ENCODE assay signal across 1 cellular context in the genomic region with DNA sequence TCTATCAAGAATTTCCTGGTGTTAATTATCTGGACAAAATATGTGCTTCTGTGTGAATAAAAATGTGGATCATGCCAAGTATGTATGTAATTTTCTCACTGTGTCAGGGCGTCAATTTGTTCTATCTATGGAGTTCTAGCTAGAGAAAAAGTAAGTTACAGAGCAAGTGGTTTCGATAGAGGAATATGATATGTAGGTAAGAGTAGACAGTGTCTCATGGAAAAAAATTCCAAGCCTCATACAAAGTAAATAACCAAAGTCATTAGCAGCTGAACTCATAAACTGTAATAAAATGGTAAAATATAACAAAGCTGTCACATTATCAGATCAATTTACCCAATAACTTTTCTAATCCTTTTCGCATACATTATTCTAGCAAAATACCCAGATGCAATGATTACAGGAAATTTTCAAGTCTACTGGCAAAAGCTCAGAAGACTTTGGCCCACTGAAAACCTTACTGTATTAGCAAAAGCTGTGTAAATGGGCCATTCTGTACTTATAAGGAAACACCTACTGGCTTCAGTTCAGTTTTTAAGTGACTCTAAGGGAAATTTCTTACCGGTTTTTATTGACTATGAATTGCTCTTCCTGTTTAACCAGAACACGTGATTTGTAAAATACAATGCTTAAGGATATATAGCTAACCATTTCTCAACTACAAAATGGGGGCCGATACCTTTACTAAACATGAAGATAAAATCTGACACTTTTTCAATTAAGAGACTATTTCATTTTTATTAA.
TF ChIP-seq lines count a peak whose summit lies in the region.

No MANE protein-coding gene starts in this region.

TF ChIP-seq in HCT116, 20 proteins besides CTCF, POLR2A, EP300 and RAD21 (continued from another document):
- TF ChIP-seq, protein P1, sequence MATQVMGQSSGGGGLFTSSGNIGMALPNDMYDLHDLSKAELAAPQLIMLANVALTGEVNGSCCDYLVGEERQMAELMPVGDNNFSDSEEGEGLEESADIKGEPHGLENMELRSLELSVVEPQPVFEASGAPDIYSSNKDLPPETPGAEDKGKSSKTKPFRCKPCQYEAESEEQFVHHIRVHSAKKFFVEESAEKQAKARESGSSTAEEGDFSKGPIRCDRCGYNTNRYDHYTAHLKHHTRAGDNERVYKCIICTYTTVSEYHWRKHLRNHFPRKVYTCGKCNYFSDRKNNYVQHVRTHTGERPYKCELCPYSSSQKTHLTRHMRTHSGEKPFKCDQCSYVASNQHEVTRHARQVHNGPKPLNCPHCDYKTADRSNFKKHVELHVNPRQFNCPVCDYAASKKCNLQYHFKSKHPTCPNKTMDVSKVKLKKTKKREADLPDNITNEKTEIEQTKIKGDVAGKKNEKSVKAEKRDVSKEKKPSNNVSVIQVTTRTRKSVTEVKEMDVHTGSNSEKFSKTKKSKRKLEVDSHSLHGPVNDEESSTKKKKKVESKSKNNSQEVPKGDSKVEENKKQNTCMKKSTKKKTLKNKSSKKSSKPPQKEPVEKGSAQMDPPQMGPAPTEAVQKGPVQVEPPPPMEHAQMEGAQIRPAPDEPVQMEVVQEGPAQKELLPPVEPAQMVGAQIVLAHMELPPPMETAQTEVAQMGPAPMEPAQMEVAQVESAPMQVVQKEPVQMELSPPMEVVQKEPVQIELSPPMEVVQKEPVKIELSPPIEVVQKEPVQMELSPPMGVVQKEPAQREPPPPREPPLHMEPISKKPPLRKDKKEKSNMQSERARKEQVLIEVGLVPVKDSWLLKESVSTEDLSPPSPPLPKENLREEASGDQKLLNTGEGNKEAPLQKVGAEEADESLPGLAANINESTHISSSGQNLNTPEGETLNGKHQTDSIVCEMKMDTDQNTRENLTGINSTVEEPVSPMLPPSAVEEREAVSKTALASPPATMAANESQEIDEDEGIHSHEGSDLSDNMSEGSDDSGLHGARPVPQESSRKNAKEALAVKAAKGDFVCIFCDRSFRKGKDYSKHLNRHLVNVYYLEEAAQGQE (IDR thresholded peaks at IDR 0.05; ENCODE audit: low read depth) = no peak
TF ChIP-seq in HCT116: peak in this region for 0.
